In genomic region chr1:21254335-21254951, GRCh38 we compare ENCODE assay signal across 8 cellular contexts. TPM values are rescaled to one million over a fixed set of nuclear protein-coding genes. Genes with fewer than 3 reads are reported as not detected.
DNase-seq lines count a peak whose midpoint lies in the region; ATAC-seq and TF ChIP-seq lines count a peak whose summit lies in the region.

No MANE protein-coding gene starts in this region.

- H3K36me3 ChIP-seq in prostate gland, result peaks cover 0 to 7% of the 10 kb centered on the region in 2 donors

- WGBS in prostate gland, result 72% methylated on average over 8 of the region's 8 CpGs

- no peak for TF ChIP-seq POLR2A in prostate gland (IDR thresholded peaks at IDR 0.05)

- intact Hi-C loops in prostate gland (cut with DNase I), result loop anchor here (10.0 kb wide), 1 partner anchor 400 kb away; no protein-coding TSS in a partner anchor

- H3K4me3 ChIP-seq in prostate gland, result no peak overlapping the region

- H3K27ac ChIP-seq in prostate gland, result peak overlapping the region; percentile 79 to 83

- peak; percentile 86 for DNase-seq in DMS79 (lab: John Stamatoyannopoulos, UW)
- DNase-seq in globus pallidus (ENCODE audit: low spot score), result peak; percentile 52
- no peak for DNase-seq in prostate gland (ENCODE audit: low spot score)
- no peak for DNase-seq in SW480 (ENCODE audit: low spot score)
- DNase-seq in iPS-NIHi7 (ENCODE audit: extremely low spot score), result no peak
- no peak for DNase-seq in activated T-cell treated with anti-CD3 and anti-CD28 coated beads for 4 hours

- no peak for TF ChIP-seq CTCF in prostate gland (IDR thresholded peaks at IDR 0.05)

- H3K27me3 ChIP-seq in prostate gland (replicated peaks; ENCODE audit: insufficient read depth), result no peaks in the 10 kb centered on the region

- no peak; the same call in 2 of the 3 replicates for ATAC-seq in SK-N-SH treated with all-trans-retinoic acid at 6 μM for 48 hours
- no peak for ATAC-seq in GM19455 (IDR thresholded peaks at IDR 0.05; ENCODE audit: unreplicated experiment)

- no peaks in the 10 kb centered on the region for H3K9me3 ChIP-seq in prostate gland

- H3K4me1 ChIP-seq in prostate gland (replicated peaks), result peaks cover 7% of the 10 kb centered on the region

TF ChIP-seq in SK-N-SH treated with all-trans-retinoic acid at 6 μM for 48 hours, 23 proteins besides CTCF, POLR2A, EP300 and RAD21:
- TF ChIP-seq POU6F1 (CRISPR knock-in tag; IDR thresholded peaks at IDR 0.05; ENCODE audit: borderline replicate concordance, low read depth), result no peak
- no peak for TF ChIP-seq GLIS3 (CRISPR knock-in tag; IDR thresholded peaks at IDR 0.05)
- TF ChIP-seq ZC3H10 (CRISPR knock-in tag; IDR thresholded peaks at IDR 0.05), result no peak
- no peak for TF ChIP-seq SNAI2 (CRISPR knock-in tag; IDR thresholded peaks at IDR 0.05)
- peak; percentile 54; the same call in 1 of the 2 replicates for TF ChIP-seq TCF4 (CRISPR knock-in tag; IDR thresholded peaks at IDR 0.05; ENCODE audit: borderline replicate concordance)
- TF ChIP-seq TSHZ2 (CRISPR knock-in tag; IDR thresholded peaks at IDR 0.05), result peak; percentile 32; the same call in 1 of the 2 replicates
- TF ChIP-seq ZNF8 (CRISPR knock-in tag; IDR thresholded peaks at IDR 0.05), result no peak

RNA-seq across cellular contexts. Expression of gene ECE1, which starts 35.8 kb away (rescaled TPM):
- 100 to 1,000 TPM; 113 to 146 TPM for total RNA-seq in prostate gland

Comparison
In these comparisons a context has a peak if more than half of its experiments do, and no peak if none do; other contexts are left out.
1. DNase-seq: peak in DMS79 (single experiment) and globus pallidus (single experiment); none in prostate gland (single experiment), SW480 (single experiment), iPS-NIHi7 (single experiment) and activated T-cell treated with anti-CD3 and anti-CD28 coated beads for 4 hours (single experiment).